18 cellular contexts compared by ENCODE assay signal in genomic region chr12:95553202-95553943, GRCh38. TPM values are rescaled to one million over a fixed set of nuclear protein-coding genes. Genes with fewer than 3 reads are reported as not detected.
A peak's percentile ranks its signal among the peaks of the same experiment; 100 is the strongest.
DNase-seq lines count a peak whose midpoint lies in the region; ATAC-seq and TF ChIP-seq lines count a peak whose summit lies in the region.
"Had no signal": no experiment of that assay in that cellular context is flagged by ENCODE, and none has a peak within 500 bp of the region (broad histone marks: within the 10 kb centered on the region; RNA-seq: fewer than 3 reads in every experiment).

No MANE protein-coding gene starts in this region.

- H3K4me1 Mint-ChIP-seq in CD4-positive, alpha-beta T cell (ENCODE audit: low read depth): peaks cover 39% of the 10 kb centered on the region
- peaks cover 48% of the 10 kb centered on the region for H3K4me1 Mint-ChIP-seq in CD8-positive, alpha-beta T cell (ENCODE audit: low read depth)
- peaks cover 47% of the 10 kb centered on the region for H3K4me1 Mint-ChIP-seq in activated naive CD8-positive, alpha-beta T cell treated with anti-CD3 and anti-CD28 coated beads, Interleukin-2, amount 50 U/mL, for 24 hours

- peaks cover 5% of the 10 kb centered on the region for H3K27me3 Mint-ChIP-seq in CD4-positive, alpha-beta T cell
- H3K27me3 Mint-ChIP-seq in CD8-positive, alpha-beta T cell (ENCODE audit: low read depth): no peaks in the 10 kb centered on the region
- H3K27me3 Mint-ChIP-seq in activated naive CD8-positive, alpha-beta T cell treated with anti-CD3 and anti-CD28 coated beads, Interleukin-2, amount 50 U/mL, for 24 hours: no peaks in the 10 kb centered on the region

- no peak for DNase-seq in CD4-positive, alpha-beta T cell
- no peak for DNase-seq in CD8-positive, alpha-beta T cell
- peak; percentile 72 for DNase-seq in NOMO-1 treated with DMSO at 0.1 percent for 48 hours (lab: John Stamatoyannopoulos, UW; ENCODE audit: unreplicated experiment)
- peak; percentile 33 for DNase-seq in activated naive CD8-positive, alpha-beta T cell treated with anti-CD3 and anti-CD28 coated beads, Interleukin-2, amount 50 U/mL, for 24 hours
- DNase-seq in adrenal gland: no peak
- DNase-seq in AML-193 (lab: John Stamatoyannopoulos, UW): no peak
- DNase-seq: activated CD4-positive, CD25-positive, alpha-beta regulatory T cell; activated gamma-delta T cell; DMS79 treated with DMSO at 0.1 percent for 48 hours; hypothalamus; left colon; mucosa of descending colon; NCI-H1436; ovary had no signal

- no peak for TF ChIP-seq CTCF in CD4-positive, alpha-beta T cell (IDR thresholded peaks at IDR 0.05)
- TF ChIP-seq CTCF in CD8-positive, alpha-beta T cell (IDR thresholded peaks at IDR 0.05): no peak
- no peak for TF ChIP-seq CTCF in adrenal gland (IDR thresholded peaks at IDR 0.05)

- H3K4me1 ChIP-seq in CD8-positive, alpha-beta T cell (ENCODE audit: insufficient read depth, low read length): peaks cover 23% of the 10 kb centered on the region
- H3K4me1 ChIP-seq in adrenal gland (replicated peaks in 1 of 2): peaks cover 0 to 2% of the 10 kb centered on the region in 2 donors

- H3K4me3 Mint-ChIP-seq in CD4-positive, alpha-beta T cell: peak overlapping the region; percentile 71
- peak overlapping the region; percentile 85 for H3K4me3 Mint-ChIP-seq in CD8-positive, alpha-beta T cell
- H3K4me3 Mint-ChIP-seq in activated naive CD8-positive, alpha-beta T cell treated with anti-CD3 and anti-CD28 coated beads, Interleukin-2, amount 50 U/mL, for 24 hours: peak overlapping the region; percentile 84

- no peaks in the 10 kb centered on the region for H3K9me3 Mint-ChIP-seq in CD4-positive, alpha-beta T cell
- no peaks in the 10 kb centered on the region for H3K9me3 Mint-ChIP-seq in CD8-positive, alpha-beta T cell
- H3K9me3 Mint-ChIP-seq in activated naive CD8-positive, alpha-beta T cell treated with anti-CD3 and anti-CD28 coated beads, Interleukin-2, amount 50 U/mL, for 24 hours: peaks cover 8% of the 10 kb centered on the region

- CTCF ChIA-PET in CD4-positive, alpha-beta T cell (lab: Charles Lee): interaction anchor here (1.6 kb wide), 1 partner anchor 480 kb away, joined by 4 read pairs; the partner anchor contains the start of gene NR2C1
- CTCF ChIA-PET in CD8-positive, alpha-beta T cell (lab: Charles Lee): interaction anchor here (0.6 to 1.3 kb wide), 2 partner anchors 13 to 19 kb away, joined by 3 to 7 read pairs; no protein-coding TSS in a partner anchor

- H3K27ac ChIP-seq in CD4-positive, alpha-beta T cell (ENCODE audit: low read depth, low read length): peak overlapping the region; percentile 21
- no peak overlapping the region for H3K27ac ChIP-seq in CD8-positive, alpha-beta T cell (ENCODE audit: low read depth, low read length)
- no peak overlapping the region for H3K27ac ChIP-seq in adrenal gland
- H3K27ac ChIP-seq: BLaER1 treated with 17β-estradiol and CSF1 and Interleukin-3, amounts not matched to agents 10 nM and 100 nM; ovary; SK-N-MC had no signal

- no peaks in the 10 kb centered on the region for H3K27me3 ChIP-seq in CD4-positive, alpha-beta T cell (ENCODE audit: control insufficient read depth, insufficient read depth, low read length)
- no peaks in the 10 kb centered on the region for H3K27me3 ChIP-seq in CD8-positive, alpha-beta T cell (ENCODE audit: insufficient read depth, low read length)
- no peaks in the 10 kb centered on the region for H3K27me3 ChIP-seq in adrenal gland
- H3K27me3 ChIP-seq: BLaER1 treated with 17β-estradiol and CSF1 and Interleukin-3, amounts not matched to agents 10 nM and 100 nM; ovary had no signal

- no peaks in the 10 kb centered on the region for H3K36me3 ChIP-seq in CD8-positive, alpha-beta T cell (ENCODE audit: insufficient read depth, low read length)
- no peaks in the 10 kb centered on the region for H3K36me3 ChIP-seq in adrenal gland (replicated peaks in 1 of 2)
- H3K36me3 ChIP-seq: BLaER1 treated with 17β-estradiol and CSF1 and Interleukin-3, amounts not matched to agents 10 nM and 100 nM; ovary had no signal

- POLR2A ChIA-PET in CD4-positive, alpha-beta T cell (lab: Charles Lee): no interaction called here
- POLR2A ChIA-PET in CD8-positive, alpha-beta T cell (lab: Charles Lee): interaction anchor here (1.6 kb wide), 1 partner anchor 19 kb away, joined by 3 read pairs; no protein-coding TSS in a partner anchor

- no peak for ATAC-seq in CD4-positive, alpha-beta T cell (ENCODE audit: poor library complexity)
- ATAC-seq in CD8-positive, alpha-beta T cell: no peak
- peak; percentile 12 for ATAC-seq in activated naive CD8-positive, alpha-beta T cell treated with anti-CD3 and anti-CD28 coated beads, Interleukin-2, amount 50 U/mL, for 24 hours
- no peak for ATAC-seq in HG02852 (IDR thresholded peaks at IDR 0.05; ENCODE audit: unreplicated experiment)
- ATAC-seq: left colon, mucosa of descending colon had no signal

- peak overlapping the region; percentile 42 for H3K4me3 ChIP-seq in CD8-positive, alpha-beta T cell (ENCODE audit: low read depth, low read length)
- no peak overlapping the region for H3K4me3 ChIP-seq in adrenal gland
- H3K4me3 ChIP-seq: BLaER1 treated with 17β-estradiol and CSF1 and Interleukin-3, amounts not matched to agents 10 nM and 100 nM; mucosa of descending colon; ovary; SK-N-MC; smooth muscle cell had no signal

- WGBS in adrenal gland, 4 donors: 75 to 86% (median 80%) methylated on average over 5 of the region's 5 CpGs

- peak overlapping the region; percentile 30 for H3K27ac Mint-ChIP-seq in CD4-positive, alpha-beta T cell
- H3K27ac Mint-ChIP-seq in CD8-positive, alpha-beta T cell: peak overlapping the region; percentile 90
- H3K27ac Mint-ChIP-seq in activated naive CD8-positive, alpha-beta T cell treated with anti-CD3 and anti-CD28 coated beads, Interleukin-2, amount 50 U/mL, for 24 hours: peak overlapping the region; percentile 90

- H3K36me3 Mint-ChIP-seq in CD4-positive, alpha-beta T cell (ENCODE audit: low read depth): peaks cover 4% of the 10 kb centered on the region
- H3K36me3 Mint-ChIP-seq in CD8-positive, alpha-beta T cell: peaks cover 5% of the 10 kb centered on the region
- H3K36me3 Mint-ChIP-seq in activated naive CD8-positive, alpha-beta T cell treated with anti-CD3 and anti-CD28 coated beads, Interleukin-2, amount 50 U/mL, for 24 hours (ENCODE audit: low read depth): peaks cover 9% of the 10 kb centered on the region

- TF ChIP-seq POLR2A in adrenal gland (IDR thresholded peaks at IDR 0.05): no peak

- intact Hi-C loops in CD4-positive, alpha-beta T cell (cut with DNase I, micrococcal nuclease): loop anchor here in 1 of 2 experiments (10.0 kb wide), 1 partner anchor 301 kb away; the partner anchor contains the start of gene SNRPF
- intact Hi-C loops in CD8-positive, alpha-beta T cell (cut with DNase I, micrococcal nuclease): loop anchor here (2.0 to 10.0 kb wide), 4 partner anchors 17 to 1093 kb away; partner anchors contain the start of genes LTA4H (in 1 of the 2) and SNRPF (in 1 of the 2)
- intact Hi-C loops in adrenal gland (cut with DNase I): no loop called here

- H3K9me3 ChIP-seq in CD4-positive, alpha-beta T cell (ENCODE audit: control insufficient read depth, low read length): no peaks in the 10 kb centered on the region
- H3K9me3 ChIP-seq in CD8-positive, alpha-beta T cell (ENCODE audit: low read length): no peaks in the 10 kb centered on the region
- no peaks in the 10 kb centered on the region for H3K9me3 ChIP-seq in adrenal gland (replicated peaks in 1 of 3)
- H3K9me3 ChIP-seq: ovary had no signal

RNA-seq across cellular contexts. Expression of gene USP44, which starts 2.1 kb away (rescaled TPM):
- total RNA-seq in CD4-positive, alpha-beta T cell: 1 to 10 TPM; 1.3 to 1.5 TPM
- 1 to 10 TPM; 2.2 to 2.3 TPM for total RNA-seq in CD8-positive, alpha-beta T cell
- total RNA-seq in adrenal gland: 1 to 10 TPM in 6 of 8 donors, under 1 TPM in 2; 0.69 to 3.0 (median 1.4) TPM
- 1 to 10 TPM in 2 of 3 donors, under 1 TPM in 1; 0.88 to 1.6 (median 1.1) TPM for polyA plus RNA-seq in adrenal gland
- total RNA-seq: smooth muscle cell had no signal

Comparison
In these comparisons a context has a peak if more than half of its experiments do, and no peak if none do; other contexts are left out.
1. DNase-seq: peak in NOMO-1 treated with DMSO at 0.1 percent for 48 hours (single experiment) and activated naive CD8-positive, alpha-beta T cell treated with anti-CD3 and anti-CD28 coated beads, Interleukin-2, amount 50 U/mL, for 24 hours (single experiment); none in CD4-positive, alpha-beta T cell (0 of 10), CD8-positive, alpha-beta T cell (0 of 7), adrenal gland (0 of 7) and AML-193 (0 of 2).
2. H3K27ac Mint-ChIP-seq: peak in every context shown above with its lines; median percentile 90 in CD8-positive, alpha-beta T cell; 90 in activated naive CD8-positive, alpha-beta T cell treated with anti-CD3 and anti-CD28 coated beads, Interleukin-2, amount 50 U/mL, for 24 hours; 30 in CD4-positive, alpha-beta T cell.
3. intact Hi-C loops: an anchor here in CD8-positive, alpha-beta T cell (2.0 to 10.0 kb wide); none called in adrenal gland.
4. Peak in every context shown above with its lines, with median percentiles within 50 percentile points of each other: H3K4me3 Mint-ChIP-seq.